In the genomic region with DNA sequence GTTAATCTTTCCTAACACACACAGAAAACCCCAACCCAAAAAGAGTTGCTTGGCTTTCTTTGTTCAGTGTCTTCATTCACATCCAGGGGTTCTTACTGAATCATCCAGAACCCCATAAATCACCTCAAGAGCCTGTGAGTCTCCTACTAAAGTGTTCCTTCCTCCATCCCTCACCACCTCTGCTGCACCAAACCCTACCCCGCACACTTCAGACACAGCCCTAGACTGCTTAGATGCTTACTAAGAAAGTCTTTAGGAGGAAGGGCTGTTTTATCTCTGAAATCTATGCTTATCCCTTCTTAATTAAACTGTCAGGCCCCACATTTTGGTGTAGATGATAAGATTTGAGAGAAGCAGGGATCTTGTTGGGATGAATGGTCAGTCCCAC, we compare ENCODE assay signal across 14 cellular contexts.
A peak's percentile ranks its signal among the peaks of the same experiment; 100 is the strongest.
DNase-seq lines count a peak whose midpoint lies in the region; ATAC-seq and TF ChIP-seq lines count a peak whose summit lies in the region.
"Had no signal": no experiment of that assay in that cellular context is flagged by ENCODE, and none has a peak within 500 bp of the region (broad histone marks: within the 10 kb centered on the region; RNA-seq: fewer than 3 reads in every experiment).

No MANE protein-coding gene starts in this region.

- H3K4me1 ChIP-seq in gastroesophageal sphincter, result peaks cover 3 to 13% (median 4%) of the 10 kb centered on the region in 3 donors
- peaks cover 4% of the 10 kb centered on the region for H3K4me1 ChIP-seq in psoas muscle

- no peak overlapping the region for H3K4me3 ChIP-seq in gastroesophageal sphincter
- no peak overlapping the region for H3K4me3 ChIP-seq in psoas muscle
- no peak overlapping the region for H3K4me3 ChIP-seq in lower leg skin (ENCODE audit: low read depth, poor library complexity, severe bottlenecking)

- no peaks in the 10 kb centered on the region for H3K27me3 ChIP-seq in gastroesophageal sphincter
- H3K27me3 ChIP-seq in psoas muscle (ENCODE audit: insufficient read depth in 3 of 3, low read length in 2 of 3), result no peaks in the 10 kb centered on the region

- ATAC-seq in gastroesophageal sphincter (no peak), psoas muscle (no peak)
- ATAC-seq: effector memory CD8-positive, alpha-beta T cell had no signal

- DNase-seq in CD14-positive monocyte (ENCODE audit: low spot score) (no peak), HFFc6 (no peak), psoas muscle (no peak), NCI-H187 treated with DMSO at 0.1 percent for 48 hours (lab: John Stamatoyannopoulos, UW) (no peak), NCI-H446 treated with DMSO at 0.1 percent for 48 hours (lab: John Stamatoyannopoulos, UW) (no peak), lower leg skin (ENCODE audit: low spot score in 2 of 2) (no peak), midbrain (lab: John Stamatoyannopoulos, UW) (no peak)
- DNase-seq: activated CD4-positive, alpha-beta T cell treated with anti-CD3 and anti-CD28 coated beads, Interleukin-2, amount 10 ng/mL, durations not matched to agents 7 days and 5 days; COR-L47; effector memory CD8-positive, alpha-beta T cell; glutamatergic neuron; stimulated activated CD4-positive, alpha-beta T cell treated with anti-CD3 and anti-CD28 coated beads, Interleukin-12 subunit alpha, Interleukin-12 subunit beta, amount 100 ng/mL, for 4 hours; stimulated activated CD8-positive, alpha-beta memory T cell treated with anti-CD3 and anti-CD28 coated beads, Interleukin-4, amount 100 ng/mL, for 48 hours had no signal

- intact Hi-C loops in CD14-positive monocyte (cut with micrococcal nuclease) (no loop called here), psoas muscle (cut with DNase I) (no loop called here), lower leg skin (cut with DNase I; ENCODE audit: low total_unique reads) (no loop called here)

- H3K4me3 Mint-ChIP-seq in CD14-positive monocyte (no peak overlapping the region), HFFc6 (no peak overlapping the region)
- H3K4me3 Mint-ChIP-seq: activated CD4-positive, alpha-beta T cell treated with anti-CD3 and anti-CD28 coated beads, Interleukin-2, amount 10 ng/mL, durations not matched to agents 7 days and 5 days; effector memory CD8-positive, alpha-beta T cell had no signal

- TF ChIP-seq CTCF in CD14-positive monocyte (IDR thresholded peaks at IDR 0.05) (no peak), HFFc6 (IDR thresholded peaks at IDR 0.05) (no peak), gastroesophageal sphincter (IDR thresholded peaks at IDR 0.05) (no peak), psoas muscle (IDR thresholded peaks at IDR 0.05) (no peak), lower leg skin (IDR thresholded peaks at IDR 0.05) (no peak)

- H3K27me3 Mint-ChIP-seq in CD14-positive monocyte (ENCODE audit: low read depth in 3 of 3) (no peaks in the 10 kb centered on the region), HFFc6 (ENCODE audit: insufficient read depth) (no peaks in the 10 kb centered on the region; the same call in 1 of the 2 replicates)
- H3K27me3 Mint-ChIP-seq: activated CD4-positive, alpha-beta T cell treated with anti-CD3 and anti-CD28 coated beads, Interleukin-2, amount 10 ng/mL, durations not matched to agents 7 days and 5 days; effector memory CD8-positive, alpha-beta T cell had no signal

- no peak for TF ChIP-seq POLR2A in gastroesophageal sphincter (IDR thresholded peaks at IDR 0.05)
- TF ChIP-seq POLR2A in lower leg skin (IDR thresholded peaks at IDR 0.05), result no peak

- H3K27ac Mint-ChIP-seq in CD14-positive monocyte, result peak overlapping the region; percentile 56 to 89 (median 75)
- H3K27ac Mint-ChIP-seq in HFFc6, result peak overlapping the region; percentile 25

- no peaks in the 10 kb centered on the region for H3K36me3 ChIP-seq in gastroesophageal sphincter
- H3K36me3 ChIP-seq in psoas muscle (ENCODE audit: insufficient read depth in 1 of 2, low read depth in 1 of 2), result no peaks in the 10 kb centered on the region

- H3K4me1 Mint-ChIP-seq in CD14-positive monocyte, result peaks cover 23% of the 10 kb centered on the region
- H3K4me1 Mint-ChIP-seq in HFFc6 (ENCODE audit: low read depth), result peaks cover 27% of the 10 kb centered on the region

- H3K9me3 ChIP-seq in gastroesophageal sphincter (no peaks in the 10 kb centered on the region), psoas muscle (no peaks in the 10 kb centered on the region)

- 63 to 87% methylated on average over 1 of the region's 1 CpG for WGBS in gastroesophageal sphincter (ENCODE audit: low coverage in 1 of 2), 2 donors
- WGBS in psoas muscle, 3 donors, result 83 to 100% (median 100%) methylated on average over 1 of the region's 1 CpG
- 93 to 100% methylated on average over 1 of the region's 1 CpG for WGBS in lower leg skin, 2 donors

- H3K36me3 Mint-ChIP-seq in CD14-positive monocyte (no peaks in the 10 kb centered on the region), HFFc6 (ENCODE audit: low read depth) (peaks cover 14% of the 10 kb centered on the region)

- no peak for TF ChIP-seq EP300 in gastroesophageal sphincter (IDR thresholded peaks at IDR 0.05)

- H3K27ac ChIP-seq in gastroesophageal sphincter (peak overlapping the region; percentile 72 to 74 (median 73)), psoas muscle (peak overlapping the region; percentile 50)

- H3K9me3 Mint-ChIP-seq in CD14-positive monocyte, result peaks cover 0 to 5% (median 0%) of the 10 kb centered on the region in 7 donors
- no peaks in the 10 kb centered on the region; the same call in 1 of the 2 replicates for H3K9me3 Mint-ChIP-seq in HFFc6
